Comparison of ENCODE assay signal across 17 cellular contexts in genomic region chr3:189901481-189901880, GRCh38.
DNase-seq lines count a peak whose midpoint lies in the region; ATAC-seq and TF ChIP-seq lines count a peak whose summit lies in the region.
"Had no signal": no experiment of that assay in that cellular context is flagged by ENCODE, and none has a peak within 500 bp of the region (broad histone marks: within the 10 kb centered on the region; RNA-seq: fewer than 3 reads in every experiment).

No MANE protein-coding gene starts in this region.

- H2AFZ ChIP-seq in IMR-90 (replicated peaks; ENCODE audit: low read length, poor library complexity) = no peak overlapping the region
- H2AFZ ChIP-seq: GM23248 had no signal

- H4K91ac ChIP-seq in IMR-90 (ENCODE audit: insufficient read depth, low read depth, low read length) = no peak overlapping the region

- DNase-seq in IMR-90 (no peak), RWPE2 (ENCODE audit: low spot score) (no peak), foreskin keratinocyte (peak in 1 of 2 donors; percentile 44), T-helper 1 cell (no peak), SHP77 treated with DMSO at 0.1 percent for 48 hours (lab: John Stamatoyannopoulos, UW) (no peak), HPDE6-E6E7 (ENCODE audit: extremely low spot score) (no peak)
- DNase-seq: AML-193; Caco-2; CD4-positive, alpha-beta T cell; DMS153; DMS79; GDM1; GM23248; HCEC 1CT; HFFc6; KBM-7 had no signal

- TF ChIP-seq POLR2A in IMR-90 (IDR thresholded peaks at IDR 0.05; ENCODE audit: low read depth, low read length) = no peak

- H3K4me3 ChIP-seq in IMR-90 (ENCODE audit: insufficient read depth, low read depth, low read length) (no peak overlapping the region), RWPE2 (ENCODE audit: severe bottlenecking) (no peak overlapping the region)
- H3K4me3 ChIP-seq: GM23248 had no signal

- H3K9ac ChIP-seq in IMR-90 (ENCODE audit: low read depth, low read length) = no peak overlapping the region
- H3K9ac ChIP-seq: GM23248 had no signal

- no peaks in the 10 kb centered on the region for H3K36me3 ChIP-seq in IMR-90 (ENCODE audit: control insufficient read depth, insufficient read depth, low read length)
- H3K36me3 ChIP-seq in RWPE2 (ENCODE audit: low read depth) = peaks cover 15% of the 10 kb centered on the region

- TF ChIP-seq CTCF in IMR-90 (conservative IDR thresholded peaks at IDR 0.05; ENCODE audit: low read depth, low read length) (no peak), RWPE2 (IDR thresholded peaks at IDR 0.05; ENCODE audit: poor library complexity, severe bottlenecking) (no peak), foreskin keratinocyte (conservative IDR thresholded peaks at IDR 0.05) (no peak)

- no peak for ATAC-seq in IMR-90 (ENCODE audit: low read depth)
- ATAC-seq in RWPE2 (ENCODE audit: low read depth) = no peak
- ATAC-seq in foreskin keratinocyte = no peak

- no peak overlapping the region for H4K8ac ChIP-seq in IMR-90 (ENCODE audit: low read depth in 2 of 2, low read length in 2 of 2)

- H3K4me1 ChIP-seq in IMR-90 (ENCODE audit: control insufficient read depth, insufficient read depth, low read length) (no peaks in the 10 kb centered on the region), RWPE2 (ENCODE audit: insufficient read depth, poor library complexity, severe bottlenecking) (peaks cover 37% of the 10 kb centered on the region), foreskin keratinocyte (peaks cover 54% of the 10 kb centered on the region)
- H3K4me1 ChIP-seq: Caco-2 had no signal

- no peak overlapping the region for H3K23ac ChIP-seq in IMR-90 (ENCODE audit: low read depth, low read length)

- H2BK5ac ChIP-seq in IMR-90 (ENCODE audit: low read depth, low read length, poor library complexity, severe bottlenecking) = no peak overlapping the region

- H4K5ac ChIP-seq in IMR-90 (ENCODE audit: low read depth, low read length) = no peak overlapping the region

- dilution Hi-C loops in IMR-90 (cut with HindIII; ENCODE audit: low sequenced_read_pairs, unreplicated experiment) = no loop called here

- no peak overlapping the region for H2AK5ac ChIP-seq in IMR-90 (ENCODE audit: low read depth, low read length)

- CTCF ChIA-PET in IMR-90 (lab: Yijun Ruan, JAX) = no interaction called here

- in situ Hi-C loops in IMR-90 (cut with MboI; ENCODE audit: low sequenced_read_pairs) = no loop called here

- no peak overlapping the region for H3K4me2 ChIP-seq in IMR-90 (ENCODE audit: low read depth, low read length)

- no peak overlapping the region for H3K56ac ChIP-seq in IMR-90 (ENCODE audit: extremely low read depth, insufficient read depth, low read length)

- H4K20me1 ChIP-seq in IMR-90 (ENCODE audit: insufficient read depth, low read length) = no peaks in the 10 kb centered on the region

- no peak overlapping the region for H3K27ac ChIP-seq in IMR-90 (ENCODE audit: insufficient read depth, low read length)
- H3K27ac ChIP-seq in RWPE2 (ENCODE audit: poor library complexity, severe bottlenecking) = peak overlapping the region; percentile 89
- H3K27ac ChIP-seq in foreskin keratinocyte = peak overlapping the region; percentile 96
- H3K27ac ChIP-seq: C4-2B, GM23248 had no signal

- H3K9me1 ChIP-seq in IMR-90 (ENCODE audit: insufficient read depth, low read length) = no peaks in the 10 kb centered on the region

- H2BK15ac ChIP-seq in IMR-90 (ENCODE audit: low read depth, low read length) = no peak overlapping the region

- TF ChIP-seq RAD21 in IMR-90 (IDR thresholded peaks at IDR 0.05; ENCODE audit: low read length) = no peak

- H2BK20ac ChIP-seq in IMR-90 (ENCODE audit: low read depth, low read length) = no peak overlapping the region

- no TSS peak for BruUV-seq in IMR-90 (replicated peaks; lab: Mats Ljungman, UMichigan)

- H3K18ac ChIP-seq in IMR-90 (ENCODE audit: low read depth, low read length) = no peak overlapping the region

- WGBS in IMR-90 (ENCODE audit: extremely low coverage in 2 of 2, insufficient read length in 1 of 2), 2 experiments = no CpG with 5 or more reads among the region's 6 CpGs

- H3K27me3 ChIP-seq in IMR-90 (ENCODE audit: control insufficient read depth, insufficient read depth, low read length) (no peaks in the 10 kb centered on the region), RWPE2 (ENCODE audit: insufficient read depth, poor library complexity, severe bottlenecking) (no peaks in the 10 kb centered on the region), foreskin keratinocyte (no peaks in the 10 kb centered on the region)

- intact Hi-C loops in IMR-90 (cut with micrococcal nuclease) = no loop called here

- H2BK120ac ChIP-seq in IMR-90 (ENCODE audit: low read depth, low read length) = no peak overlapping the region

- H3K14ac ChIP-seq in IMR-90 (replicated peaks; ENCODE audit: low read depth, low read length) = no peak overlapping the region

- no peaks in the 10 kb centered on the region for H3K79me1 ChIP-seq in IMR-90 (ENCODE audit: low read depth in 1 of 2, low read length in 2 of 2)

- POLR2A ChIA-PET in IMR-90 (lab: Charles Lee; ENCODE audit: unreplicated experiment) = no interaction called here

- H2AK9ac ChIP-seq in IMR-90 (replicated peaks; ENCODE audit: low read depth, low read length, poor library complexity) = no peak overlapping the region

- H3K9me3 ChIP-seq in IMR-90 (ENCODE audit: control insufficient read depth, insufficient read depth, low read length) (no peaks in the 10 kb centered on the region; the same call in 1 of the 2 replicates), RWPE2 (ENCODE audit: severe bottlenecking) (no peaks in the 10 kb centered on the region)
- H3K9me3 ChIP-seq: Caco-2 had no signal

- H3K4ac ChIP-seq in IMR-90 (ENCODE audit: low read depth, low read length) = no peak overlapping the region

TF ChIP-seq in IMR-90, 13 proteins besides CTCF, POLR2A, EP300 and RAD21:
- TF ChIP-seq MAZ (IDR thresholded peaks at IDR 0.05; ENCODE audit: borderline replicate concordance, low read depth, low read length) (no peak), NFE2L2 (IDR thresholded peaks at IDR 0.05; ENCODE audit: low read depth, low read length) (0 out of 2 replicates have a peak, but pooled peaks have one; percentile 11)
